Comparison of ENCODE assay signal across 10 cellular contexts in the genomic region with DNA sequence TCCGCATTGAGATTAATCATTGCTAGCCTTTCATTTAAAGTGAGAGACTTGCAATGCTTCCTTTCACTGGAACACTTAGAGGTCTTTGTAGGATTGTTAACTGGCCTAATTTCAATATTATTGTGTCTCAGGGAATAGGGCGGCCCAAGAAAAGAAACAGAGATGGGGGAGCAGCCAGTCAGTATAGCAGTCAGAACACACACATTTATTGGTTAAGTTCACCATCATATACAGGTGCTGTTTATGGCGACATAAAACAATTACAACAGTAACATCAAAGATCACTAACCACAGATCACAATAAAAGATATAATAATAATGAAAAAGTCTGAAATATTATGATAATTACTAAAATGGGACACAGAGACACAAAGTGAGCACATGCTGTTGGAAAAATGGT. TPM values are rescaled to one million over a fixed set of nuclear protein-coding genes. Genes with fewer than 3 reads are reported as not detected.
"Had no signal": no experiment of that assay in that cellular context is flagged by ENCODE, and none has a peak within 500 bp of the region (broad histone marks: within the 10 kb centered on the region; RNA-seq: fewer than 3 reads in every experiment).

No MANE protein-coding gene starts in this region.

- H3K4me3 ChIP-seq: K562 had no signal

- DNase-seq: IMR-90, KBM-7, KG1 had no signal

- H3K27ac ChIP-seq: HL-60 had no signal

- ATAC-seq: HepG2, K562 had no signal

- FAIRE-seq: HepG2, HTR-8/SVneo, K562 had no signal

RNA-seq across cellular contexts. Expression of a gene that starts 29.4 kb away (rescaled TPM):
- total RNA-seq: HepG2, HT-29, HT1080, IMR-90 had no signal
- polyA plus RNA-seq: HepG2, IgD-negative memory B cell, IMR-90 had no signal
